1 cellular context compared by ENCODE assay signal in genomic region chr7:106012935-106013439, GRCh38.
TF ChIP-seq lines count a peak whose summit lies in the region.

No MANE protein-coding gene starts in this region.

TF ChIP-seq in H1, 55 proteins besides CTCF, POLR2A, EP300 and RAD21 (continued from another document):
- no peak for TF ChIP-seq KDM4A (IDR thresholded peaks at IDR 0.05; ENCODE audit: low read depth, low read length, severe bottlenecking)
- no peak for TF ChIP-seq KDM5A (IDR thresholded peaks at IDR 0.05; ENCODE audit: low read length)
- no peak for TF ChIP-seq SP2 (IDR thresholded peaks at IDR 0.05; ENCODE audit: low read length)
- no peak for TF ChIP-seq TAF1 (IDR thresholded peaks at IDR 0.05; ENCODE audit: low read depth, low read length)
- TF ChIP-seq CTBP2 (IDR thresholded peaks at IDR 0.05; ENCODE audit: borderline replicate concordance, insufficient read depth, insufficient read length, low read length) = no peak
- TF ChIP-seq ZNF274 (IDR thresholded peaks at IDR 0.05; ENCODE audit: borderline replicate concordance, extremely low read depth, low read length) = no peak
- TF ChIP-seq, protein P1, sequence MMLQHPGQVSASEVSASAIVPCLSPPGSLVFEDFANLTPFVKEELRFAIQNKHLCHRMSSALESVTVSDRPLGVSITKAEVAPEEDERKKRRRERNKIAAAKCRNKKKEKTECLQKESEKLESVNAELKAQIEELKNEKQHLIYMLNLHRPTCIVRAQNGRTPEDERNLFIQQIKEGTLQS (IDR thresholded peaks at IDR 0.05; ENCODE audit: insufficient read depth, low read depth, low read length) = no peak
- TF ChIP-seq SIX5 (IDR thresholded peaks at IDR 0.05; ENCODE audit: low read depth, low read length) = no peak
- TF ChIP-seq SIRT6 (IDR thresholded peaks at IDR 0.05; ENCODE audit: low read length) = no peak
- no peak for TF ChIP-seq SP1 (IDR thresholded peaks at IDR 0.05; ENCODE audit: low read depth, low read length)
- no peak for TF ChIP-seq CEBPB (IDR thresholded peaks at IDR 0.05; ENCODE audit: low read depth, low read length)
- TF ChIP-seq GABPA (IDR thresholded peaks at IDR 0.05; ENCODE audit: borderline replicate concordance, insufficient read depth, low read length) = no peak
